15 cellular contexts compared by ENCODE assay signal in the genomic region with DNA sequence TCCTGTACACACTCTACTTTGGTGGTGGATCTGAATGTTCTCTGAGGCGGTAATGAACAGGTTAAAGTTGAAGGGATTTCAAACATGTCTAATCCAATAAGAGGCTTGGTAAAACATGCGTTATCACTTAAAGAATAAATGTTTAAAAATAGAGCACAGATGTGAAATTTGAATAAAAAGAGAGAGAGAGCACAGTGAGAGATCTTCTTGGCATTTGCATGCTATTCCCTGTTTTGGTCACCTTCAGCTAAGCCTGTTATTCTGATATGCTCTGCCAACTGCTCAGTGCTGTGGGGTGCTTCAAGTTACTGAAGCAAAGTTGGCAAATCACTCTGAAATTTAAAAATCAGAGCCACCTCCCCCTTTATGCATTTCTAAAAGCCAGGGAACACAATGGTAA.
DNase-seq lines count a peak whose midpoint lies in the region; ATAC-seq and TF ChIP-seq lines count a peak whose summit lies in the region.
"Had no signal": no experiment of that assay in that cellular context is flagged by ENCODE, and none has a peak within 500 bp of the region (broad histone marks: within the 10 kb centered on the region; RNA-seq: fewer than 3 reads in every experiment).

No MANE protein-coding gene starts in this region.

- H3K4me3 Mint-ChIP-seq in activated T-cell treated with anti-CD3 and anti-CD28 coated beads, Interleukin-2, amount 50 U/mL, for 72 hours, result no peak overlapping the region
- H3K4me3 Mint-ChIP-seq: activated naive CD8-positive, alpha-beta T cell treated with anti-CD3 and anti-CD28 coated beads for 36 hours had no signal

- no peaks in the 10 kb centered on the region for H3K4me1 ChIP-seq in foreskin keratinocyte
- peaks cover 2% of the 10 kb centered on the region for H3K4me1 ChIP-seq in testis
- H3K4me1 ChIP-seq: HAP-1, lower lobe of right lung had no signal

- no peak overlapping the region for H3K27ac Mint-ChIP-seq in activated T-cell treated with anti-CD3 and anti-CD28 coated beads, Interleukin-2, amount 50 U/mL, for 72 hours
- H3K27ac Mint-ChIP-seq: activated naive CD8-positive, alpha-beta T cell treated with anti-CD3 and anti-CD28 coated beads for 36 hours had no signal

- no peaks in the 10 kb centered on the region for H3K36me3 Mint-ChIP-seq in activated T-cell treated with anti-CD3 and anti-CD28 coated beads, Interleukin-2, amount 50 U/mL, for 72 hours (ENCODE audit: insufficient read depth in 2 of 2)
- H3K36me3 Mint-ChIP-seq: activated naive CD8-positive, alpha-beta T cell treated with anti-CD3 and anti-CD28 coated beads for 36 hours had no signal

- no peaks in the 10 kb centered on the region for H3K9me3 ChIP-seq in testis
- H3K9me3 ChIP-seq: HAP-1, lower lobe of right lung, neutrophil had no signal

- ATAC-seq in GM18868 (IDR thresholded peaks at IDR 0.05; ENCODE audit: unreplicated experiment) (peak; percentile 52), GM21526 (IDR thresholded peaks at IDR 0.05; ENCODE audit: low FRiP score, unreplicated experiment) (peak; percentile 53), HG03159 (IDR thresholded peaks at IDR 0.05; ENCODE audit: unreplicated experiment) (peak; percentile 57), foreskin keratinocyte (no peak)
- ATAC-seq in activated T-cell treated with anti-CD3 and anti-CD28 coated beads, Interleukin-2, amount 50 U/mL, for 72 hours (replicated peaks in 1 of 2), result no peak
- ATAC-seq: lower lobe of right lung had no signal

- DNase-seq in myocyte (ENCODE audit: low read depth) (peak; percentile 15), NCI-H446 (lab: John Stamatoyannopoulos, UW) (no peak), foreskin keratinocyte (no peak), testis (no peak)
- no peak for DNase-seq in activated T-cell treated with anti-CD3 and anti-CD28 coated beads, Interleukin-2, amount 50 U/mL, for 72 hours
- DNase-seq: activated naive CD8-positive, alpha-beta T cell treated with anti-CD3 and anti-CD28 coated beads for 36 hours; erythroblast; lower lobe of right lung; NCI-H1092 treated with DMSO at 0.1 percent for 48 hours; T1000 had no signal

- no peak for TF ChIP-seq POLR2A in testis (IDR thresholded peaks at IDR 0.05)

- H3K27me3 ChIP-seq in foreskin keratinocyte (peaks cover 27% of the 10 kb centered on the region), testis (no peaks in the 10 kb centered on the region)

- intact Hi-C loops in testis (cut with DNase I; ENCODE audit: low total_unique reads), result no loop called here

- 57 to 58% methylated on average over 2 of the region's 2 CpGs for WGBS in testis, 2 donors

- H3K27ac ChIP-seq in foreskin keratinocyte (no peak overlapping the region), testis (no peak overlapping the region)
- H3K27ac ChIP-seq: lower lobe of right lung, neutrophil had no signal

- no peaks in the 10 kb centered on the region for H3K4me1 Mint-ChIP-seq in activated T-cell treated with anti-CD3 and anti-CD28 coated beads, Interleukin-2, amount 50 U/mL, for 72 hours (ENCODE audit: low read depth)
- H3K4me1 Mint-ChIP-seq: activated naive CD8-positive, alpha-beta T cell treated with anti-CD3 and anti-CD28 coated beads for 36 hours had no signal

- H3K36me3 ChIP-seq in testis (ENCODE audit: low read depth, missing control alignments), result no peaks in the 10 kb centered on the region
- H3K36me3 ChIP-seq: HAP-1, lower lobe of right lung, neutrophil had no signal

- peaks cover 11% of the 10 kb centered on the region for H3K27me3 Mint-ChIP-seq in activated T-cell treated with anti-CD3 and anti-CD28 coated beads, Interleukin-2, amount 50 U/mL, for 72 hours (ENCODE audit: low read depth)

- H3K4me3 ChIP-seq in testis, result no peak overlapping the region
- H3K4me3 ChIP-seq: HAP-1, lower lobe of right lung had no signal

- H3K9me3 Mint-ChIP-seq in activated T-cell treated with anti-CD3 and anti-CD28 coated beads, Interleukin-2, amount 50 U/mL, for 72 hours, result no peaks in the 10 kb centered on the region
- H3K9me3 Mint-ChIP-seq: activated naive CD8-positive, alpha-beta T cell treated with anti-CD3 and anti-CD28 coated beads for 36 hours had no signal

- no peak for TF ChIP-seq CTCF in foreskin keratinocyte (conservative IDR thresholded peaks at IDR 0.05)
- no peak for TF ChIP-seq CTCF in testis (IDR thresholded peaks at IDR 0.05)

Comparison
In these comparisons a context has a peak if more than half of its experiments do, and no peak if none do; other contexts are left out.
1. ATAC-seq: peak in GM18868 (single experiment), GM21526 (single experiment) and HG03159 (single experiment); none in foreskin keratinocyte (single experiment) and activated T-cell treated with anti-CD3 and anti-CD28 coated beads, Interleukin-2, amount 50 U/mL, for 72 hours (0 of 2).